In the genomic region with DNA sequence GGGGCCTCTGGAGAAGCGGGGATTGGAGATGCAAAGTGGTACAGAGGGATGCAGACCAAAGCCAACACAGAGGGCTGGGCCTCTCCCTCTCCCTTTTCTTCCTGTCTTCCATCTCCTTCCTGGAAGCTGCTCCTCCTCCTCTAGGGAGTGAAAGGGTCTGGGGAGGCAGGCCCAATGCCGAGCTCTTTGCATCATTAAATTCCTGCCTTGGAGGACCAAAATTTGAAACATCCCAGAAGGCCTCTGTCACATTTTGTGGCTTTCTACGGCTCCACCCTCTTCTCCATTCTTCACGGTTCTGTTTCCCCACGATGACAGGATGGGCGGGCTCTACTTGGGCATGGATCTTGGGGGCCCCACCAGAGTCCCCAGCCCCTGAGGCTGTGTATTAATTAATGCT, we compare ENCODE assay signal across 24 cellular contexts.
"Had no signal": no experiment of that assay in that cellular context is flagged by ENCODE, and none has a peak within 500 bp of the region (broad histone marks: within the 10 kb centered on the region; RNA-seq: fewer than 3 reads in every experiment).

No MANE protein-coding gene starts in this region.

- ATAC-seq: activated CD4-positive, alpha-beta T cell treated with anti-CD3 and anti-CD28 coated beads for 36 hours; activated T-cell treated with anti-CD3 and anti-CD28 coated beads, Interleukin-2, amount 50 U/mL, for 72 hours; body of pancreas; left lung; naive thymus-derived CD8-positive, alpha-beta T cell; stimulated activated naive CD8-positive, alpha-beta T cell treated with anti-CD3 and anti-CD28 coated beads, Interleukin-15, amount 100 ng/mL, for 72 hours; T-helper 17 cell had no signal

- H3K27me3 ChIP-seq: body of pancreas, hepatocyte, ovary, right atrium auricular region had no signal

- H3K36me3 ChIP-seq: left lung, ovary, prostate gland, right atrium auricular region, tibial artery had no signal

- H3K4me3 ChIP-seq: body of pancreas, hepatocyte, left lung, lung, ovary, prostate gland, right atrium auricular region, tibial artery had no signal

- H3K9me3 ChIP-seq: body of pancreas, left lung, ovary, prostate gland, right atrium auricular region, tibial artery had no signal

- DNase-seq: activated B cell treated with CpG ODN at 0.5 μM for 24 hours; activated CD4-positive, alpha-beta memory T cell treated with anti-CD3 and anti-CD28 coated beads for 36 hours; activated CD4-positive, alpha-beta T cell treated with anti-CD3 and anti-CD28 coated beads for 36 hours; activated effector memory CD4-positive, alpha-beta T cell treated with anti-CD3 and anti-CD28 coated beads, Interleukin-2, amount 50 U/mL, for 16 hours; activated naive CD4-positive, alpha-beta T cell treated with anti-CD3 and anti-CD28 coated beads, Interleukin-2, amount 10 ng/mL, durations not matched to agents 7 days and 5 days; activated T-cell treated with anti-CD3 and anti-CD28 coated beads, Interleukin-2, amount 50 U/mL, for 72 hours; anterior cingulate cortex; body of pancreas; dermis blood vessel endothelial cell; effector CD8-positive, alpha-beta T cell; erythroblast; foreskin melanocyte; immature natural killer cell; left lung; naive thymus-derived CD8-positive, alpha-beta T cell; ovary; stimulated activated CD4-positive, alpha-beta T cell treated with anti-CD3 and anti-CD28 coated beads, Interleukin-1b, Interleukin-23, amount 100 ng/mL, for 48 hours; stimulated activated naive CD8-positive, alpha-beta T cell treated with anti-CD3 and anti-CD28 coated beads, Interleukin-15, amount 100 ng/mL, for 72 hours; T-helper 17 cell; tibial artery had no signal

- H3K4me1 ChIP-seq: left lung, prostate gland, right atrium auricular region, tibial artery had no signal

- H3K27ac ChIP-seq: body of pancreas, hepatocyte, left lung, ovary, prostate gland, right atrium auricular region, tibial artery had no signal
